Comparison of ENCODE assay signal across 11 cellular contexts in genomic region chr16:75105306-75106061, GRCh38. TPM values are rescaled to one million over a fixed set of nuclear protein-coding genes. Genes with fewer than 3 reads are reported as not detected.
DNase-seq lines count a peak whose midpoint lies in the region; ATAC-seq and TF ChIP-seq lines count a peak whose summit lies in the region.
"Had no signal": no experiment of that assay in that cellular context is flagged by ENCODE, and none has a peak within 500 bp of the region (broad histone marks: within the 10 kb centered on the region; RNA-seq: fewer than 3 reads in every experiment).

No MANE protein-coding gene starts in this region.

- intact Hi-C loops in stomach (cut with DNase I; ENCODE audit: low total_unique reads), result no loop called here

- no peak for ATAC-seq in GM21515 (IDR thresholded peaks at IDR 0.05; ENCODE audit: unreplicated experiment)

- no peak for TF ChIP-seq CTCF in stomach (IDR thresholded peaks at IDR 0.05)

- H3K27ac Mint-ChIP-seq in activated CD4-positive, alpha-beta memory T cell treated with anti-CD3 and anti-CD28 coated beads, Interleukin-2, amount 10 ng/mL, durations not matched to agents 7 days and 5 days, result peak overlapping the region; percentile 49

- peaks cover 50 to 63% (median 60%) of the 10 kb centered on the region in 4 donors for H3K4me1 ChIP-seq in stomach

- TF ChIP-seq EP300 in stomach (IDR thresholded peaks at IDR 0.05), result no peak

- DNase-seq in Kasumi-1 (lab: John Stamatoyannopoulos, UW) (peak; percentile 84 to 85), iPS-NIHi7 (ENCODE audit: extremely low spot score) (peak; percentile 12), stomach (no peak), NCI-H510A (lab: John Stamatoyannopoulos, UW) (no peak), cerebellar nuclear complex (lab: John Stamatoyannopoulos, UW) (no peak), OCI-M1 (lab: John Stamatoyannopoulos, UW) (no peak)
- DNase-seq in activated CD4-positive, alpha-beta memory T cell treated with anti-CD3 and anti-CD28 coated beads, Interleukin-2, amount 10 ng/mL, durations not matched to agents 7 days and 5 days, result no peak

- CTCF ChIA-PET in activated CD4-positive, alpha-beta memory T cell treated with anti-CD3 and anti-CD28 coated beads, Interleukin-2, amount 10 ng/mL, durations not matched to agents 7 days and 5 days (lab: Charles Lee), result interaction anchor here (0.7 to 1.7 kb wide), 5 partner anchors 8 to 107 kb away, joined by 3 to 5 read pairs (median 3); partner anchors contain the start of gene ZNRF1

- H3K4me3 Mint-ChIP-seq in activated CD4-positive, alpha-beta memory T cell treated with anti-CD3 and anti-CD28 coated beads, Interleukin-2, amount 10 ng/mL, durations not matched to agents 7 days and 5 days, result no peak overlapping the region

- H3K27ac ChIP-seq in stomach, result peak overlapping the region in 4 of 5 donors; percentile 61 to 86 (median 79)
- H3K27ac ChIP-seq: cardiac muscle cell, SK-N-MC had no signal

- peaks cover 0 to 11% (median 3%) of the 10 kb centered on the region in 4 donors for H3K36me3 ChIP-seq in stomach
- H3K36me3 ChIP-seq: cardiac muscle cell had no signal

- no peak for TF ChIP-seq POLR2A in stomach (IDR thresholded peaks at IDR 0.05)

- peaks cover 76% of the 10 kb centered on the region for H3K4me1 Mint-ChIP-seq in activated CD4-positive, alpha-beta memory T cell treated with anti-CD3 and anti-CD28 coated beads, Interleukin-2, amount 10 ng/mL, durations not matched to agents 7 days and 5 days

- 31 to 65% (median 58%) methylated on average over 8 to 10 of the region's 10 CpGs for WGBS in stomach, 5 donors

- H3K27me3 Mint-ChIP-seq in activated CD4-positive, alpha-beta memory T cell treated with anti-CD3 and anti-CD28 coated beads, Interleukin-2, amount 10 ng/mL, durations not matched to agents 7 days and 5 days, result no peaks in the 10 kb centered on the region

- H3K36me3 Mint-ChIP-seq in activated CD4-positive, alpha-beta memory T cell treated with anti-CD3 and anti-CD28 coated beads, Interleukin-2, amount 10 ng/mL, durations not matched to agents 7 days and 5 days (ENCODE audit: low read depth), result peaks cover 36% of the 10 kb centered on the region

- no peaks in the 10 kb centered on the region for H3K27me3 ChIP-seq in stomach
- H3K27me3 ChIP-seq: cardiac muscle cell had no signal

- POLR2A ChIA-PET in activated CD4-positive, alpha-beta memory T cell treated with anti-CD3 and anti-CD28 coated beads, Interleukin-2, amount 10 ng/mL, durations not matched to agents 7 days and 5 days (lab: Charles Lee), result interaction anchor here (0.9 to 2.3 kb wide), 3 partner anchors 30 to 543 kb away, joined by 3 to 6 read pairs (median 3); no protein-coding TSS in a partner anchor

- H3K4me3 ChIP-seq in stomach, result no peak overlapping the region
- H3K4me3 ChIP-seq: cardiac muscle cell, SK-N-MC had no signal

- no peaks in the 10 kb centered on the region for H3K9me3 ChIP-seq in stomach

- H3K9me3 Mint-ChIP-seq in activated CD4-positive, alpha-beta memory T cell treated with anti-CD3 and anti-CD28 coated beads, Interleukin-2, amount 10 ng/mL, durations not matched to agents 7 days and 5 days, result no peaks in the 10 kb centered on the region

RNA-seq across cellular contexts. Expression of gene LDHD, which starts 11.1 kb away (rescaled TPM):
- under 1 TPM; 0.18 to 0.28 TPM for total RNA-seq in activated CD4-positive, alpha-beta memory T cell treated with anti-CD3 and anti-CD28 coated beads, Interleukin-2, amount 10 ng/mL, durations not matched to agents 7 days and 5 days
- 100 to 1,000 TPM in 1 of 5 donors, 10 to 100 TPM in 3, 1 to 10 TPM in 1; 5.0 to 110 (median 27.2) TPM for total RNA-seq in stomach
- 10 to 100 TPM; 13.0 to 34.2 (median 21.0) TPM for polyA plus RNA-seq in stomach
- polyA plus RNA-seq: neural cell had no signal

RNA-seq across cellular contexts. Expression of gene ZFP1, which starts 42.8 kb away (rescaled TPM):
- total RNA-seq in activated CD4-positive, alpha-beta memory T cell treated with anti-CD3 and anti-CD28 coated beads, Interleukin-2, amount 10 ng/mL, durations not matched to agents 7 days and 5 days, result 10 to 100 TPM; 10.8 to 13.3 TPM
- 10 to 100 TPM in 2 of 5 donors, 1 to 10 TPM in 2, not detected in 1; 2.7 to 29.2 (median 10.2) TPM for total RNA-seq in stomach
- 1 to 10 TPM; 2.9 to 5.2 (median 3.9) TPM for polyA plus RNA-seq in stomach

Comparison
In these comparisons a context has a peak if more than half of its experiments do, and no peak if none do; other contexts are left out.
1. DNase-seq: peak in Kasumi-1 (2 of 2) and iPS-NIHi7 (single experiment); none in activated CD4-positive, alpha-beta memory T cell treated with anti-CD3 and anti-CD28 coated beads, Interleukin-2, amount 10 ng/mL, durations not matched to agents 7 days and 5 days (single experiment), stomach (single experiment), NCI-H510A (single experiment), cerebellar nuclear complex (0 of 2) and OCI-M1 (single experiment).
2. RNA of gene LDHD, which starts 11.1 kb away (total RNA-seq): 5.0 to 110 TPM in stomach; 0.18 to 0.28 TPM in activated CD4-positive, alpha-beta memory T cell treated with anti-CD3 and anti-CD28 coated beads, Interleukin-2, amount 10 ng/mL, durations not matched to agents 7 days and 5 days; every median in the first group is over 4 times any median in the second.